17 cellular contexts compared by ENCODE assay signal in the genomic region with DNA sequence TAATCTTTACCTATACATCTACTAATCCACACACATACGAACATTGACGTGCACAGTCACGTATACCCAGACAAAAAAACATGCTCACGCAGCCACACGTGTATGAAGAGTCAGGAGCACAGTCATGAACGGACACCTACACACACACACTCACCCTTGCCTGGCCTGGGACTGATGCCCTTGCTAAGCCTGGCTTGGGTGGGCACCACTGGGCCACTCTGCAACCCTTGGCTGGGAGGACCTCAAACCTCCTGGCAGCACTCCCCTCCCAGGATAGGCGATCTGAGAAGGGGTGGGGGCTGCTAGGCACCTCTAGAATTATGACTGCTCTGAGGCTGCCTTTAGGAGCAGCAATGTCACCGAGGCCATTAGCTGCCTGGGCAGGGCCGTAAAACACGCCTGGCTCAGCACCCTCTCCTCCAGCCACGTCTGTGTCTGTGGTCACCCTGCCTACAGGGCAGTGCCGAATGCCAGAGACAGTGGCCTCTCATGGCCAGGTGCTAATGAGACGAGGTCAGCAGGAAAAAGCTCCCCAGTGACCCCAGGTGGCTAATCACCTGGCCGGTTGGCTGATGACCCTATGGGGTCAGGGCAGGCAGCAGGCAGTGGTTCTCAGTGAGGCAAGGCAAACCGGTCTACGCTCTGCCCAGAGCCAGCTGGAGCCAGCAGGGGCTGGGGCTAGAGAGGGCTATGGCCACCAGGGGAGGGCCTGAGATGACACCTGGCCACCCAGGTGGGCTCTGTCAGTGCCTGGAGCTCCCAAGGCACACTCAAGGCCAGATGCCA. TPM values are rescaled to one million over a fixed set of nuclear protein-coding genes. Genes with fewer than 3 reads are reported as not detected.
DNase-seq lines count a peak whose midpoint lies in the region; ATAC-seq and TF ChIP-seq lines count a peak whose summit lies in the region.
"Had no signal": no experiment of that assay in that cellular context is flagged by ENCODE, and none has a peak within 500 bp of the region (broad histone marks: within the 10 kb centered on the region; RNA-seq: fewer than 3 reads in every experiment).

No MANE protein-coding gene starts in this region.

- H3K18ac ChIP-seq in neuronal stem cell (ENCODE audit: low read length) = peak overlapping the region; percentile 84
- no peak overlapping the region for H3K18ac ChIP-seq in mesenchymal stem cell (ENCODE audit: low read depth in 1 of 2, low read length in 2 of 2)

- H3K4me2 ChIP-seq in neuronal stem cell (ENCODE audit: insufficient read depth, low read length, poor library complexity, severe bottlenecking) = no peak overlapping the region
- H3K4me2 ChIP-seq in mesenchymal stem cell (ENCODE audit: low read length, poor library complexity, severe bottlenecking) = no peak overlapping the region
- H3K4me2 ChIP-seq: BLaER1 treated with 17β-estradiol and CSF1 and Interleukin-3, amounts not matched to agents 10 nM and 100 nM had no signal

- no peaks in the 10 kb centered on the region for H3K9me3 Mint-ChIP-seq in natural killer cell treated with Interleukin-12 subunit alpha and Interleukin-12 subunit beta and Interleukin-15 and Interleukin-18, amount 100 ng/mL, for 72 hours
- H3K9me3 Mint-ChIP-seq in natural killer cell = no peaks in the 10 kb centered on the region
- no peaks in the 10 kb centered on the region for H3K9me3 Mint-ChIP-seq in nephron progenitor cell
- H3K9me3 Mint-ChIP-seq: CD8-positive, alpha-beta T cell had no signal

- H2AFZ ChIP-seq in neuronal stem cell (ENCODE audit: low read length) (no peak overlapping the region), mesenchymal stem cell (ENCODE audit: low read depth, low read length) (no peak overlapping the region)

- H3K27me3 Mint-ChIP-seq in natural killer cell treated with Interleukin-12 subunit alpha and Interleukin-12 subunit beta and Interleukin-15 and Interleukin-18, amount 100 ng/mL, for 72 hours = peaks cover 12 to 23% of the 10 kb centered on the region in 2 donors
- H3K27me3 Mint-ChIP-seq in natural killer cell (ENCODE audit: low read depth in 2 of 2) = peaks cover 0 to 17% of the 10 kb centered on the region in 2 donors
- H3K27me3 Mint-ChIP-seq in nephron progenitor cell (ENCODE audit: low read depth, poor library complexity) = peaks cover 20% of the 10 kb centered on the region

- H3K27me3 ChIP-seq in neuronal stem cell (ENCODE audit: control insufficient read depth in 3 of 3, insufficient read depth in 3 of 3, low read depth in 1 of 3, low read length in 3 of 3) = no peaks in the 10 kb centered on the region
- peaks cover 11 to 74% of the 10 kb centered on the region in 2 experiments for H3K27me3 ChIP-seq in mesenchymal stem cell (ENCODE audit: control insufficient read depth in 1 of 2, insufficient read depth in 1 of 2, low read length in 2 of 2)
- H3K27me3 ChIP-seq: BLaER1 treated with 17β-estradiol and CSF1 and Interleukin-3, amounts not matched to agents 10 nM and 100 nM had no signal

- no peak overlapping the region for H3K4me3 ChIP-seq in neuronal stem cell (ENCODE audit: low read length in 2 of 2)
- no peak overlapping the region for H3K4me3 ChIP-seq in mesenchymal stem cell (ENCODE audit: insufficient read depth in 1 of 2, low read depth in 1 of 2, low read length in 2 of 2)
- H3K4me3 ChIP-seq: BLaER1 treated with 17β-estradiol and CSF1 and Interleukin-3, amounts not matched to agents 10 nM and 100 nM had no signal

- H3K4me3 Mint-ChIP-seq in natural killer cell treated with Interleukin-12 subunit alpha and Interleukin-12 subunit beta and Interleukin-15 and Interleukin-18, amount 100 ng/mL, for 72 hours = no peak overlapping the region
- no peak overlapping the region for H3K4me3 Mint-ChIP-seq in natural killer cell
- H3K4me3 Mint-ChIP-seq in nephron progenitor cell = no peak overlapping the region
- H3K4me3 Mint-ChIP-seq: CD8-positive, alpha-beta T cell had no signal

- H4K8ac ChIP-seq in neuronal stem cell (ENCODE audit: low read depth, low read length) = peak overlapping the region; percentile 30
- H4K8ac ChIP-seq in mesenchymal stem cell (ENCODE audit: low read length) = no peak overlapping the region

- no peak for TF ChIP-seq CTCF in natural killer cell (IDR thresholded peaks at IDR 0.05)
- TF ChIP-seq CTCF in nephron progenitor cell (IDR thresholded peaks at IDR 0.05) = no peak

- H3K4me1 Mint-ChIP-seq in natural killer cell treated with Interleukin-12 subunit alpha and Interleukin-12 subunit beta and Interleukin-15 and Interleukin-18, amount 100 ng/mL, for 72 hours (ENCODE audit: low read depth in 2 of 2) = no peaks in the 10 kb centered on the region
- H3K4me1 Mint-ChIP-seq in natural killer cell (no peaks in the 10 kb centered on the region), nephron progenitor cell (peaks cover 56% of the 10 kb centered on the region)

- H3K36me3 ChIP-seq in neuronal stem cell (replicated peaks in 1 of 2; ENCODE audit: control insufficient read depth in 2 of 2, insufficient read depth in 2 of 2, low read length in 2 of 2) (no peaks in the 10 kb centered on the region), mesenchymal stem cell (ENCODE audit: control insufficient read depth in 1 of 2, insufficient read depth in 2 of 2, low read depth in 1 of 2, low read length in 2 of 2) (no peaks in the 10 kb centered on the region)
- H3K36me3 ChIP-seq: BLaER1 treated with 17β-estradiol and CSF1 and Interleukin-3, amounts not matched to agents 10 nM and 100 nM had no signal

- no peaks in the 10 kb centered on the region for H3K4me1 ChIP-seq in neuronal stem cell (ENCODE audit: control insufficient read depth in 2 of 2, insufficient read depth in 1 of 2, low read depth in 1 of 2, low read length in 2 of 2)
- H3K4me1 ChIP-seq in mesenchymal stem cell (ENCODE audit: control insufficient read depth, insufficient read depth, low read depth, low read length) = no peaks in the 10 kb centered on the region

- H4K91ac ChIP-seq in neuronal stem cell (ENCODE audit: low read depth, low read length, poor library complexity) = no peak overlapping the region
- H4K91ac ChIP-seq in mesenchymal stem cell (ENCODE audit: low read length) = no peak overlapping the region

- H2BK5ac ChIP-seq in neuronal stem cell (ENCODE audit: low read length) (no peak overlapping the region), mesenchymal stem cell (ENCODE audit: low read depth, low read length, poor library complexity, severe bottlenecking) (no peak overlapping the region)

- H2BK120ac ChIP-seq in neuronal stem cell (ENCODE audit: low read depth, low read length) (no peak overlapping the region), mesenchymal stem cell (ENCODE audit: low read depth, low read length) (no peak overlapping the region)

- no peak for DNase-seq in natural killer cell treated with Interleukin-12 subunit alpha and Interleukin-12 subunit beta and Interleukin-15 and Interleukin-18, amount 100 ng/mL, for 72 hours (ENCODE audit: low spot score)
- DNase-seq in natural killer cell (no peak), RPMI8226 (peak; percentile 41), neuronal stem cell (ENCODE audit: low spot score) (no peak), nephron progenitor cell (no peak), mesenchymal stem cell (no peak)
- DNase-seq: EL, IMR-90, NCI-H1417 treated with DMSO at 0.1 percent for 48 hours, NCI-H2081, NCI-H748 treated with DMSO at 0.1 percent for 48 hours, SIG-M5 had no signal

- intact Hi-C loops in natural killer cell (cut with micrococcal nuclease) = no loop called here

- H3K14ac ChIP-seq in neuronal stem cell (ENCODE audit: low read length) (peak overlapping the region; percentile 42), mesenchymal stem cell (ENCODE audit: low read length in 2 of 2) (no peak overlapping the region)

- H2AK5ac ChIP-seq in neuronal stem cell (ENCODE audit: low read depth, low read length) (peak overlapping the region; percentile 70), mesenchymal stem cell (ENCODE audit: low read length, severe bottlenecking) (no peak overlapping the region)

- H3K9me3 ChIP-seq in neuronal stem cell (replicated peaks in 1 of 2; ENCODE audit: control insufficient read depth in 2 of 2, insufficient read depth in 1 of 2, low read depth in 1 of 2, low read length in 2 of 2) (no peaks in the 10 kb centered on the region), mesenchymal stem cell (ENCODE audit: control insufficient read depth, low read length) (no peaks in the 10 kb centered on the region)
- H3K9me3 ChIP-seq: BLaER1 treated with 17β-estradiol and CSF1 and Interleukin-3, amounts not matched to agents 10 nM and 100 nM had no signal

- H3K27ac Mint-ChIP-seq in natural killer cell treated with Interleukin-12 subunit alpha and Interleukin-12 subunit beta and Interleukin-15 and Interleukin-18, amount 100 ng/mL, for 72 hours = no peak overlapping the region
- H3K27ac Mint-ChIP-seq in natural killer cell = no peak overlapping the region
- H3K27ac Mint-ChIP-seq in nephron progenitor cell = no peak overlapping the region
- H3K27ac Mint-ChIP-seq: CD8-positive, alpha-beta T cell had no signal

- H3K79me1 ChIP-seq in neuronal stem cell (ENCODE audit: low read depth, low read length) = no peaks in the 10 kb centered on the region
- no peaks in the 10 kb centered on the region for H3K79me1 ChIP-seq in mesenchymal stem cell (replicated peaks; ENCODE audit: low read length, poor library complexity, severe bottlenecking)

- WGBS in neuronal stem cell (ENCODE audit: extremely low coverage in 2 of 2, insufficient read length in 2 of 2, insufficient replicate concordance in 1 of 2), 2 donors = 100% methylated on average over 3 of the region's 16 CpGs; no CpG with 5 or more reads in 1 of the 2 donors
- 79% methylated on average over 16 of the region's 16 CpGs for WGBS in mesenchymal stem cell

- H3K36me3 Mint-ChIP-seq in natural killer cell treated with Interleukin-12 subunit alpha and Interleukin-12 subunit beta and Interleukin-15 and Interleukin-18, amount 100 ng/mL, for 72 hours = no peaks in the 10 kb centered on the region
- no peaks in the 10 kb centered on the region for H3K36me3 Mint-ChIP-seq in natural killer cell
- H3K36me3 Mint-ChIP-seq in nephron progenitor cell (ENCODE audit: low read depth) = no peaks in the 10 kb centered on the region
- H3K36me3 Mint-ChIP-seq: CD8-positive, alpha-beta T cell had no signal

- H3K23ac ChIP-seq in neuronal stem cell (ENCODE audit: low read depth, low read length, poor library complexity) = no peak overlapping the region
- H3K23ac ChIP-seq in mesenchymal stem cell (ENCODE audit: low read length in 2 of 2) = no peak overlapping the region

- H3K27ac ChIP-seq in neuronal stem cell (replicated peaks; ENCODE audit: low read length) (no peak overlapping the region), mesenchymal stem cell (ENCODE audit: low read length, poor library complexity, severe bottlenecking) (no peak overlapping the region)
- H3K27ac ChIP-seq: BLaER1 treated with 17β-estradiol and CSF1 and Interleukin-3, amounts not matched to agents 10 nM and 100 nM; HL-60; RWPE1 had no signal

- H2BK12ac ChIP-seq in neuronal stem cell (ENCODE audit: low read length) (no peak overlapping the region), mesenchymal stem cell (ENCODE audit: low read length in 2 of 2) (no peak overlapping the region)

- H3K9ac ChIP-seq in neuronal stem cell (ENCODE audit: low read depth, low read length, poor library complexity) (no peak overlapping the region), mesenchymal stem cell (ENCODE audit: low read length) (no peak overlapping the region)
- H3K9ac ChIP-seq: BLaER1 treated with 17β-estradiol and CSF1 and Interleukin-3, amounts not matched to agents 10 nM and 100 nM had no signal

- no peak overlapping the region for H3K4ac ChIP-seq in neuronal stem cell (ENCODE audit: low read length)
- no peak overlapping the region for H3K4ac ChIP-seq in mesenchymal stem cell (ENCODE audit: low read depth in 1 of 2, low read length in 2 of 2)

- peak overlapping the region; percentile 86 for H2BK15ac ChIP-seq in neuronal stem cell (ENCODE audit: low read length)
- no peak overlapping the region for H2BK15ac ChIP-seq in mesenchymal stem cell (ENCODE audit: low read depth, poor library complexity, severe bottlenecking)

- ATAC-seq in natural killer cell treated with Interleukin-12 subunit alpha and Interleukin-12 subunit beta and Interleukin-15 and Interleukin-18, amount 100 ng/mL, for 72 hours = peak; percentile 11 to 15
- ATAC-seq in natural killer cell (no peak), GM18519 (IDR thresholded peaks at IDR 0.05; ENCODE audit: low FRiP score, unreplicated experiment) (no peak)
- ATAC-seq: CD8-positive, alpha-beta T cell had no signal

RNA-seq across cellular contexts. Expression of gene MVB12B, which starts 33.7 kb away (rescaled TPM):
- 10 to 100 TPM in 1 of 2 donors, 1 to 10 TPM in 1; 1.1 to 13.3 TPM for total RNA-seq in natural killer cell treated with Interleukin-12 subunit alpha and Interleukin-12 subunit beta and Interleukin-15 and Interleukin-18, amount 100 ng/mL, for 72 hours
- 10 to 100 TPM in 1 of 3 donors, 1 to 10 TPM in 2; 2.0 to 13.0 (median 7.8) TPM for total RNA-seq in natural killer cell
- polyA plus RNA-seq in neuronal stem cell (2013, experiment 1 of 2) = 17.1 TPM
- 17.0 TPM for polyA plus RNA-seq in neuronal stem cell (2013, experiment 2 of 2)
- 3.5 TPM for polyA plus RNA-seq in mesenchymal stem cell (2013, experiment 1 of 2)
- 3.4 TPM for polyA plus RNA-seq in mesenchymal stem cell (2013, experiment 2 of 2)

Comparison
In these comparisons a context has a peak if more than half of its experiments do, and no peak if none do; other contexts are left out.
1. ATAC-seq: peak in natural killer cell treated with Interleukin-12 subunit alpha and Interleukin-12 subunit beta and Interleukin-15 and Interleukin-18, amount 100 ng/mL, for 72 hours (2 of 2); none in natural killer cell (0 of 3) and GM18519 (single experiment).